ENCODE assay signal across 8 cellular contexts in genomic region chr2:219245148-219245898, GRCh38. TPM values are rescaled to one million over a fixed set of nuclear protein-coding genes. Genes with fewer than 3 reads are reported as not detected.
DNase-seq lines count a peak whose midpoint lies in the region; ATAC-seq, FAIRE-seq and TF ChIP-seq lines count a peak whose summit lies in the region.

GLB1L (minus strand) TSS chr2:219245444; CDS start chr2:219243573, 1,871 bp downstream.
STK16 (plus strand) TSS chr2:219245479; CDS start chr2:219246000, 521 bp downstream.

- peak; percentile 61 for ATAC-seq in HG02623 (IDR thresholded peaks at IDR 0.05; ENCODE audit: unreplicated experiment)
- ATAC-seq in T-cell (replicated peaks in 1 of 4), result peak; percentile 56 to 70 (median 66)
- ATAC-seq in left ventricle myocardium superior, result peak; percentile 93
- ATAC-seq in psoas muscle, result peak; percentile 86 to 95 (median 92)

- no peaks in the 10 kb centered on the region for H3K27me3 ChIP-seq in psoas muscle (ENCODE audit: insufficient read depth in 3 of 3, low read length in 2 of 3)

- 0 to 1% (median 0%) methylated on average over 44 to 46 of the region's 46 CpGs for WGBS in psoas muscle, 3 donors

- H3K36me3 ChIP-seq in psoas muscle (ENCODE audit: insufficient read depth in 1 of 2, low read depth in 1 of 2), result peaks cover 0 to 36% of the 10 kb centered on the region in 2 donors

- H3K4me3 ChIP-seq in psoas muscle, result peak within 1 kb of the TSS; percentile 95

- H3K27ac ChIP-seq in psoas muscle, result peak within 1 kb of the TSS; percentile 94

- peaks cover 39% of the 10 kb centered on the region for H3K4me1 ChIP-seq in psoas muscle

- H3K27ac Mint-ChIP-seq in T-cell, result peak within 1 kb of the TSS; percentile 98 to 99

- POLR2A ChIA-PET in T-cell (lab: Charles Lee), result interaction anchor here (0.6 to 2.5 kb wide), 10 partner anchors 8 to 71 kb away, joined by 3 to 32 read pairs (median 4); partner anchors contain the start of genes ANKZF1 (in 2 of the 2), ATG9A (in 2 of the 2), TUBA4A (in 2 of the 2) and TUBA4B (in 2 of the 2)

- CTCF ChIA-PET in T-cell (lab: Charles Lee), result interaction anchor here (0.5 to 2.3 kb wide), 9 partner anchors 9 to 90 kb away, joined by 3 to 14 read pairs (median 7); partner anchors contain the start of genes ANKZF1 (in 1 of the 2) and ATG9A (in 1 of the 2)

- H3K4me3 Mint-ChIP-seq in T-cell, result peak within 1 kb of the TSS; percentile 75 to 92 (median 87)

- DNase-seq in GM12892 (ENCODE audit: insufficient read length) (peak; percentile 99), NCI-H1092 (lab: John Stamatoyannopoulos, UW) (peak; percentile 73), T-cell (peak; percentile 63 to 88 (median 81)), amygdala (lab: John Stamatoyannopoulos, UW) (peak; percentile 61 to 96 (median 85)), left ventricle myocardium superior (peak; percentile 97), psoas muscle (peak; percentile 96 to 97), ureter (ENCODE audit: low spot score) (peak; percentile 96)

- intact Hi-C loops in left ventricle myocardium superior (cut with micrococcal nuclease), result no loop called here
- intact Hi-C loops in psoas muscle (cut with DNase I), result loop anchor here in 1 of 2 donors (10.0 kb wide), 1 partner anchor 49 kb away; no protein-coding TSS in a partner anchor

- TF ChIP-seq POLR2A in GM12892 (IDR thresholded peaks at IDR 0.05; ENCODE audit: low read depth, low read length), result peak; percentile 89

- peaks cover 56 to 66% (median 59%) of the 10 kb centered on the region in 3 donors for H3K4me1 Mint-ChIP-seq in T-cell

- H3K9me3 Mint-ChIP-seq in T-cell, result no peaks in the 10 kb centered on the region

- no peaks in the 10 kb centered on the region for H3K9me3 ChIP-seq in psoas muscle

- FAIRE-seq in GM12892 (lab: Jason Lieb, UNC), result peak; percentile 96

- peaks cover 21% of the 10 kb centered on the region for H3K36me3 Mint-ChIP-seq in T-cell

- no peaks in the 10 kb centered on the region for H3K27me3 Mint-ChIP-seq in T-cell

- TF ChIP-seq CTCF in psoas muscle (IDR thresholded peaks at IDR 0.05), result no peak

RNA-seq across cellular contexts. Expression of gene GLB1L, which starts in this region (rescaled TPM):
- polyA plus RNA-seq in GM12892 (2012; ENCODE audit: missing spikeins), result 2.0 TPM
- 1 to 10 TPM; 1.1 to 3.0 (median 1.8) TPM for total RNA-seq in T-cell
- total RNA-seq in left ventricle myocardium superior, result 2.5 TPM
- 1 to 10 TPM in 1 of 4 donors, under 1 TPM in 3; 0.59 to 1.6 (median 0.92) TPM for total RNA-seq in psoas muscle
- polyA plus RNA-seq in psoas muscle, result 1 to 10 TPM in 1 of 3 donors, under 1 TPM in 2; 0.55 to 3.7 (median 0.82) TPM
- 9.9 TPM for total RNA-seq in ureter

RNA-seq across cellular contexts. Expression of gene STK16, which starts in this region (rescaled TPM):
- polyA plus RNA-seq in GM12892 (2012; ENCODE audit: missing spikeins), result 35.8 TPM
- total RNA-seq in T-cell (10 to 100 TPM; 19.3 to 26.6 (median 21.3) TPM), left ventricle myocardium superior (16.4 TPM), psoas muscle (10 to 100 TPM; 11.6 to 16.7 (median 14.3) TPM), ureter (32.9 TPM)
- 10 to 100 TPM; 15.8 to 38.5 (median 29.7) TPM for polyA plus RNA-seq in psoas muscle

Comparison
In these comparisons a context has a peak if more than half of its experiments do, and no peak if none do; other contexts are left out.
1. Peak in every context shown above with its lines: DNase-seq, ATAC-seq, H3K4me3 ChIP-seq and H3K27ac ChIP-seq.